ENCODE assay signal across 8 cellular contexts in the genomic region with DNA sequence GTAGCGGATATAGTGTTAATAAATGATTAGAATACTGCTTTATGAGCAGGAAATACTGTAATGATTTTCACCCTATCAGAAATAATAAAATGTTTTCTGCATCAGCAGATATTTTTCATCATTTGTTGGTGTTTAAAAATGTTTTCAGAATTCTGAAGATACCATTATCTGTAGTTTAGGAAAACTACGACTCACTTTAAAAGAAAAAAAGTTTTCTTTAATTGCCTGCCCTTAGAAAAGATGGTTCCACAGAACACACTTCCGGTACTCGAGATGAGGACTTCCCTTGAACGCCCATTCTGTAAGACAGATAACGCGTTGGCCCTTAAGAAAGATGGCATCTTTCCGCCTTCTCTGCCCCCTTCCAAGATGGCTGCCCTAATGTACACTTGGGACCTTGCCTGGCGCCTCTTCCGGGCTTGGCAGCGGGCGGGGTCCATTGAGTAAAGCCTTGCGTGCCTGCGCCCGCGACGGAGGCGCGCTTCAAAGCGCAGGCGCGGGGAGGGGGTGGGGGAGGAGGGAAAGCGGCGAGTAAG. TPM values are rescaled to one million over a fixed set of nuclear protein-coding genes. Genes with fewer than 3 reads are reported as not detected.
DNase-seq lines count a peak whose midpoint lies in the region; ATAC-seq and TF ChIP-seq lines count a peak whose summit lies in the region.

A gene with protein sequence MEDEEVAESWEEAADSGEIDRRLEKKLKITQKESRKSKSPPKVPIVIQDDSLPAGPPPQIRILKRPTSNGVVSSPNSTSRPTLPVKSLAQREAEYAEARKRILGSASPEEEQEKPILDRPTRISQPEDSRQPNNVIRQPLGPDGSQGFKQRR (plus strand): TSS at position 521 of the 536 bp plus-strand sequence. CDS start 16 bp downstream, outside the sequence.

- ATAC-seq in HG02973 (IDR thresholded peaks at IDR 0.05; ENCODE audit: unreplicated experiment) (peak; percentile 76), left ventricle myocardium superior (peak; percentile 89)

- H3K27ac Mint-ChIP-seq in T-helper 2 cell treated with Interferon-gamma antibody and Interleukin-4, amounts not matched to agents 5 μg/mL and 100 μg/mL, for 36 hours: peak within 1 kb of the TSS; percentile 100
- peak within 1 kb of the TSS; percentile 99 for H3K27ac Mint-ChIP-seq in progenitor cell of endocrine pancreas

- TF ChIP-seq CTCF in GM13977 (IDR thresholded peaks at IDR 0.05; ENCODE audit: extremely low read depth, insufficient read depth, missing control alignments) (no peak), progenitor cell of endocrine pancreas (IDR thresholded peaks at IDR 0.05; ENCODE audit: unreplicated experiment) (no peak)

- in situ Hi-C loops in GM13977 (cut with MboI; ENCODE audit: low pct_unique_long_range_greater_than_20kb, low sequenced_read_pairs, unreplicated experiment): no loop called here

- H3K4me3 Mint-ChIP-seq in T-helper 2 cell treated with Interferon-gamma antibody and Interleukin-4, amounts not matched to agents 5 μg/mL and 100 μg/mL, for 36 hours: peak within 1 kb of the TSS; percentile 96
- peak within 1 kb of the TSS; percentile 97 for H3K4me3 Mint-ChIP-seq in progenitor cell of endocrine pancreas (ENCODE audit: low read depth)

- H3K9me3 Mint-ChIP-seq in T-helper 2 cell treated with Interferon-gamma antibody and Interleukin-4, amounts not matched to agents 5 μg/mL and 100 μg/mL, for 36 hours: no peaks in the 10 kb centered on the region
- no peaks in the 10 kb centered on the region for H3K9me3 Mint-ChIP-seq in progenitor cell of endocrine pancreas (ENCODE audit: low read depth)

- H3K27me3 Mint-ChIP-seq in T-helper 2 cell treated with Interferon-gamma antibody and Interleukin-4, amounts not matched to agents 5 μg/mL and 100 μg/mL, for 36 hours (ENCODE audit: low read depth): no peaks in the 10 kb centered on the region
- H3K27me3 Mint-ChIP-seq in progenitor cell of endocrine pancreas: no peaks in the 10 kb centered on the region

- peaks cover 18% of the 10 kb centered on the region for H3K36me3 Mint-ChIP-seq in T-helper 2 cell treated with Interferon-gamma antibody and Interleukin-4, amounts not matched to agents 5 μg/mL and 100 μg/mL, for 36 hours (ENCODE audit: low read depth)
- H3K36me3 Mint-ChIP-seq in progenitor cell of endocrine pancreas (ENCODE audit: insufficient read depth): no peaks in the 10 kb centered on the region

- peak; percentile 91 for DNase-seq in GM13977 (ENCODE audit: low spot score)
- DNase-seq in NCI-H1930 (lab: John Stamatoyannopoulos, UW): peak; percentile 97 to 98
- peak; percentile 96 for DNase-seq in T-helper 2 cell treated with Interferon-gamma antibody and Interleukin-4, amounts not matched to agents 5 μg/mL and 100 μg/mL, for 36 hours (ENCODE audit: low spot score)
- peak in 56 of 58 donors; percentile 80 to 98 (median 96) for DNase-seq in anterior cingulate cortex (lab: John Stamatoyannopoulos, UW)
- peak; percentile 98 for DNase-seq in left ventricle myocardium superior
- peak; percentile 89 for DNase-seq in progenitor cell of endocrine pancreas (ENCODE audit: low spot score, unreplicated experiment)
- DNase-seq in ureter (ENCODE audit: low spot score): peak; percentile 98

- intact Hi-C loops in left ventricle myocardium superior (cut with micrococcal nuclease): loop anchor here (10.0 kb wide), 1 partner anchor 292 kb away; the partner anchor contains the start of gene FAM131C

- H3K4me1 Mint-ChIP-seq in T-helper 2 cell treated with Interferon-gamma antibody and Interleukin-4, amounts not matched to agents 5 μg/mL and 100 μg/mL, for 36 hours (ENCODE audit: low read depth): peaks cover 33% of the 10 kb centered on the region
- peaks cover 15% of the 10 kb centered on the region for H3K4me1 Mint-ChIP-seq in progenitor cell of endocrine pancreas (ENCODE audit: low read depth)

RNA-seq across cellular contexts. Expression of the gene that starts here (rescaled TPM):
- total RNA-seq in left ventricle myocardium superior (109 TPM), progenitor cell of endocrine pancreas (109 and 119 TPM in 2 replicates), ureter (131 TPM)

Comparison
In these comparisons a context has a peak if more than half of its experiments do, and no peak if none do; other contexts are left out.
1. Peak in every context shown above with its lines: DNase-seq and ATAC-seq.